In genomic region chr7:39607865-39608264, GRCh38 we compare ENCODE assay signal across 18 cellular contexts. TPM values are rescaled to one million over a fixed set of nuclear protein-coding genes. Genes with fewer than 3 reads are reported as not detected.
DNase-seq lines count a peak whose midpoint lies in the region; ATAC-seq, FAIRE-seq and TF ChIP-seq lines count a peak whose summit lies in the region.
"Had no signal": no experiment of that assay in that cellular context is flagged by ENCODE, and none has a peak within 500 bp of the region (broad histone marks: within the 10 kb centered on the region; RNA-seq: fewer than 3 reads in every experiment).

No MANE protein-coding gene starts in this region.

- H3K9ac ChIP-seq in endothelial cell of umbilical vein (replicated peaks; ENCODE audit: extremely low read depth, insufficient read depth, low read length) (peak overlapping the region; percentile 92), endodermal cell (ENCODE audit: extremely low read depth, low read length, poor library complexity, severe bottlenecking) (no peak overlapping the region)
- H3K9ac ChIP-seq: BLaER1 treated with 17β-estradiol and CSF1 and Interleukin-3, amounts not matched to agents 10 nM and 100 nM had no signal

- no peaks in the 10 kb centered on the region for H3K27me3 ChIP-seq in endothelial cell of umbilical vein (ENCODE audit: control insufficient read depth in 2 of 2, insufficient read depth in 2 of 2, low read length in 2 of 2)
- H3K27me3 ChIP-seq in endodermal cell (ENCODE audit: control insufficient read depth, insufficient read depth, low read length, poor library complexity, severe bottlenecking) = no peaks in the 10 kb centered on the region

- H3K9me3 ChIP-seq in endothelial cell of umbilical vein (replicated peaks; ENCODE audit: control insufficient read depth, insufficient read depth, low read length) (no peaks in the 10 kb centered on the region), endodermal cell (ENCODE audit: control insufficient read depth, low read length) (no peaks in the 10 kb centered on the region)

- ATAC-seq in activated naive CD4-positive, alpha-beta T cell treated with anti-CD3 and anti-CD28 coated beads, Interleukin-2, amount 50 U/mL, for 72 hours = no peak
- no peak for ATAC-seq in T-cell (replicated peaks in 1 of 4)
- no peak for ATAC-seq in activated naive CD8-positive, alpha-beta T cell treated with anti-CD3 and anti-CD28 coated beads, Interleukin-2, amount 50 U/mL, for 24 hours
- ATAC-seq: HCT116 had no signal

- H2AFZ ChIP-seq in endothelial cell of umbilical vein (ENCODE audit: low read depth, low read length) = no peak overlapping the region

- no peaks in the 10 kb centered on the region for H3K9me3 Mint-ChIP-seq in activated naive CD4-positive, alpha-beta T cell treated with anti-CD3 and anti-CD28 coated beads, Interleukin-2, amount 50 U/mL, for 24 hours
- H3K9me3 Mint-ChIP-seq in activated naive CD4-positive, alpha-beta T cell treated with anti-CD3 and anti-CD28 coated beads, Interleukin-2, amount 50 U/mL, for 72 hours = peaks cover 10 to 17% of the 10 kb centered on the region in 2 donors
- H3K9me3 Mint-ChIP-seq in T-cell = peaks cover 4 to 11% (median 9%) of the 10 kb centered on the region in 3 donors
- H3K9me3 Mint-ChIP-seq in activated naive CD8-positive, alpha-beta T cell treated with anti-CD3 and anti-CD28 coated beads, Interleukin-2, amount 50 U/mL, for 24 hours = peaks cover 6% of the 10 kb centered on the region
- no peaks in the 10 kb centered on the region for H3K9me3 Mint-ChIP-seq in endodermal cell

- H3K27me3 Mint-ChIP-seq in activated naive CD4-positive, alpha-beta T cell treated with anti-CD3 and anti-CD28 coated beads, Interleukin-2, amount 50 U/mL, for 24 hours = peaks cover 2% of the 10 kb centered on the region
- peaks cover 13 to 26% of the 10 kb centered on the region in 2 donors for H3K27me3 Mint-ChIP-seq in T-cell
- peaks cover 4% of the 10 kb centered on the region for H3K27me3 Mint-ChIP-seq in activated naive CD8-positive, alpha-beta T cell treated with anti-CD3 and anti-CD28 coated beads, Interleukin-2, amount 50 U/mL, for 24 hours
- peaks cover 19% of the 10 kb centered on the region for H3K27me3 Mint-ChIP-seq in endodermal cell (ENCODE audit: insufficient read depth)

- POLR2A ChIA-PET in T-cell (lab: Charles Lee) (no interaction called here), endothelial cell of umbilical vein (lab: Charles Lee) (interaction anchor here (1.0 to 2.6 kb wide), 3 partner anchors 13 to 102 kb away, joined by 3 to 15 read pairs (median 6); partner anchors contain the start of gene RALA)

- H4K20me1 ChIP-seq in endothelial cell of umbilical vein (replicated peaks; ENCODE audit: control insufficient read depth, extremely low read depth, insufficient read depth, low read length) = no peaks in the 10 kb centered on the region
- H4K20me1 ChIP-seq: BLaER1 treated with 17β-estradiol and CSF1 and Interleukin-3, amounts not matched to agents 10 nM and 100 nM had no signal

- peak overlapping the region; percentile 20 for H3K27ac Mint-ChIP-seq in activated naive CD4-positive, alpha-beta T cell treated with anti-CD3 and anti-CD28 coated beads, Interleukin-2, amount 50 U/mL, for 24 hours
- H3K27ac Mint-ChIP-seq in activated naive CD4-positive, alpha-beta T cell treated with anti-CD3 and anti-CD28 coated beads, Interleukin-2, amount 50 U/mL, for 72 hours = peak overlapping the region in 1 of 2 donors; percentile 18
- H3K27ac Mint-ChIP-seq in T-cell = peak overlapping the region; percentile 13 to 66
- no peak overlapping the region for H3K27ac Mint-ChIP-seq in activated naive CD8-positive, alpha-beta T cell treated with anti-CD3 and anti-CD28 coated beads, Interleukin-2, amount 50 U/mL, for 24 hours
- no peak overlapping the region for H3K27ac Mint-ChIP-seq in endodermal cell

- TF ChIP-seq POLR2A in endothelial cell of umbilical vein (IDR thresholded peaks at IDR 0.05; ENCODE audit: low read depth, low read length) = no peak

- H3K79me2 ChIP-seq in endothelial cell of umbilical vein (ENCODE audit: control insufficient read depth, insufficient read depth, low read length) = no peaks in the 10 kb centered on the region

- H3K4me2 ChIP-seq in endothelial cell of umbilical vein (ENCODE audit: insufficient read depth, low read length) = peak overlapping the region; percentile 83

- peak overlapping the region; percentile 99 for H3K27ac ChIP-seq in endothelial cell of umbilical vein (ENCODE audit: insufficient read depth, low read depth, low read length)
- no peak overlapping the region for H3K27ac ChIP-seq in endodermal cell (ENCODE audit: low read depth, low read length)
- H3K27ac ChIP-seq: BLaER1 treated with 17β-estradiol and CSF1 and Interleukin-3, amounts not matched to agents 10 nM and 100 nM had no signal

- intact Hi-C loops in endothelial cell of umbilical vein (cut with micrococcal nuclease) = loop anchor here (2.0 to 5.0 kb wide), 3 partner anchors 27 to 339 kb away; no protein-coding TSS in a partner anchor

- WGBS in endodermal cell (ENCODE audit: insufficient coverage in 1 of 2, insufficient read length in 1 of 2), 2 experiments = 93% methylated on average over 2 of the region's 2 CpGs; no CpG with 5 or more reads in 1 of the 2 experiments

- H3K4me1 ChIP-seq in endothelial cell of umbilical vein (ENCODE audit: control insufficient read depth, extremely low read depth, insufficient read depth, low read length) (peaks cover 71% of the 10 kb centered on the region), endodermal cell (ENCODE audit: control insufficient read depth, insufficient read depth, low read length) (no peaks in the 10 kb centered on the region)

- DNase-seq in activated naive CD4-positive, alpha-beta T cell treated with anti-CD3 and anti-CD28 coated beads, Interleukin-2, amount 50 U/mL, for 72 hours (ENCODE audit: low spot score in 2 of 2) = no peak
- DNase-seq in T-cell = no peak
- no peak for DNase-seq in endothelial cell of umbilical vein (ENCODE audit: low read depth, low spot score)
- DNase-seq in renal cortical epithelial cell (ENCODE audit: low read depth) = peak; percentile 42
- DNase-seq in NCI-H2171 (lab: John Stamatoyannopoulos, UW) = no peak
- no peak for DNase-seq in activated naive CD8-positive, alpha-beta T cell treated with anti-CD3 and anti-CD28 coated beads, Interleukin-2, amount 50 U/mL, for 24 hours
- DNase-seq in endodermal cell = no peak
- DNase-seq: DMS79, GOT3, Kasumi-1, NCI-H1092 treated with DMSO at 0.1 percent for 48 hours, NCI-H146, NCI-H2081, NCI-H774, SHP77 had no signal

- H3K36me3 Mint-ChIP-seq in activated naive CD4-positive, alpha-beta T cell treated with anti-CD3 and anti-CD28 coated beads, Interleukin-2, amount 50 U/mL, for 24 hours = no peaks in the 10 kb centered on the region
- peaks cover 0 to 6% of the 10 kb centered on the region in 2 donors for H3K36me3 Mint-ChIP-seq in activated naive CD4-positive, alpha-beta T cell treated with anti-CD3 and anti-CD28 coated beads, Interleukin-2, amount 50 U/mL, for 72 hours
- H3K36me3 Mint-ChIP-seq in T-cell = peaks cover 8% of the 10 kb centered on the region
- H3K36me3 Mint-ChIP-seq in activated naive CD8-positive, alpha-beta T cell treated with anti-CD3 and anti-CD28 coated beads, Interleukin-2, amount 50 U/mL, for 24 hours (ENCODE audit: low read depth) = no peaks in the 10 kb centered on the region
- H3K36me3 Mint-ChIP-seq in endodermal cell (ENCODE audit: low read depth) = no peaks in the 10 kb centered on the region

- FAIRE-seq in endothelial cell of umbilical vein (lab: Jason Lieb, UNC) = no peak

- dilution Hi-C loops in endothelial cell of umbilical vein (cut with MboI; ENCODE audit: extremely low pct_ligation_motif_present, low sequenced_read_pairs) = no loop called here

- CTCF ChIA-PET in T-cell (lab: Charles Lee) = interaction anchor here in 1 of 2 donors (0.6 kb wide), 1 partner anchor 22 kb away, joined by 3 read pairs; no protein-coding TSS in a partner anchor
- CTCF ChIA-PET in endothelial cell of umbilical vein (lab: Charles Lee) = interaction anchor here (1.0 to 10.5 kb wide), 3 partner anchors 18 to 27 kb away, joined by 6 to 134 read pairs (median 6); no protein-coding TSS in a partner anchor

- TF ChIP-seq CTCF in endothelial cell of umbilical vein (IDR thresholded peaks at IDR 0.05; ENCODE audit: extremely low read depth in 1 of 2, insufficient read depth in 1 of 2, low read depth in 1 of 2, low read length in 2 of 2) (no peak), endodermal cell (conservative IDR thresholded peaks at IDR 0.05) (no peak)

- BruUV-seq in endothelial cell of umbilical vein (replicated peaks; lab: Mats Ljungman, UMichigan) = no TSS peak

- peaks cover 68% of the 10 kb centered on the region for H3K4me1 Mint-ChIP-seq in activated naive CD4-positive, alpha-beta T cell treated with anti-CD3 and anti-CD28 coated beads, Interleukin-2, amount 50 U/mL, for 24 hours
- H3K4me1 Mint-ChIP-seq in T-cell (peaks cover 63 to 67% (median 65%) of the 10 kb centered on the region in 3 donors), endodermal cell (peaks cover 13% of the 10 kb centered on the region)
- peaks cover 59% of the 10 kb centered on the region for H3K4me1 Mint-ChIP-seq in activated naive CD8-positive, alpha-beta T cell treated with anti-CD3 and anti-CD28 coated beads, Interleukin-2, amount 50 U/mL, for 24 hours

- no peaks in the 10 kb centered on the region for H3K9me1 ChIP-seq in endothelial cell of umbilical vein (replicated peaks; ENCODE audit: control insufficient read depth, extremely low read depth, insufficient read depth, low read length)

- H3K4me3 ChIP-seq in endothelial cell of umbilical vein (replicated peaks in 1 of 3; ENCODE audit: insufficient read depth in 1 of 3, low read depth in 1 of 3, low read length in 3 of 3) (no peak overlapping the region), endodermal cell (ENCODE audit: low read length) (no peak overlapping the region)
- H3K4me3 ChIP-seq: BLaER1 treated with 17β-estradiol and CSF1 and Interleukin-3, amounts not matched to agents 10 nM and 100 nM had no signal

- H3K4me3 Mint-ChIP-seq in activated naive CD4-positive, alpha-beta T cell treated with anti-CD3 and anti-CD28 coated beads, Interleukin-2, amount 50 U/mL, for 24 hours = peak overlapping the region; percentile 2
- peak overlapping the region in 1 of 3 donors; percentile 49 for H3K4me3 Mint-ChIP-seq in T-cell
- no peak overlapping the region for H3K4me3 Mint-ChIP-seq in activated naive CD8-positive, alpha-beta T cell treated with anti-CD3 and anti-CD28 coated beads, Interleukin-2, amount 50 U/mL, for 24 hours
- no peak overlapping the region for H3K4me3 Mint-ChIP-seq in endodermal cell

- H3K36me3 ChIP-seq in endothelial cell of umbilical vein (ENCODE audit: control insufficient read depth in 2 of 2, extremely low read depth in 1 of 2, insufficient read depth in 2 of 2, low read length in 2 of 2) = no peaks in the 10 kb centered on the region
- no peaks in the 10 kb centered on the region for H3K36me3 ChIP-seq in endodermal cell (ENCODE audit: control insufficient read depth, insufficient read depth, low read length)
- H3K36me3 ChIP-seq: BLaER1 treated with 17β-estradiol and CSF1 and Interleukin-3, amounts not matched to agents 10 nM and 100 nM had no signal

RNA-seq across cellular contexts. Expression of gene RALA, which starts 15.5 kb away (rescaled TPM):
- 10 to 100 TPM; 27.8 to 32.7 TPM for total RNA-seq in activated naive CD4-positive, alpha-beta T cell treated with anti-CD3 and anti-CD28 coated beads, Interleukin-2, amount 50 U/mL, for 72 hours
- total RNA-seq in T-cell (10 to 100 TPM; 24.4 to 49.8 (median 36.7) TPM), endothelial cell of umbilical vein (181 and 191 TPM in 2 replicates), renal cortical epithelial cell (29.3 and 43.6 TPM in 2 replicates), endodermal cell (10 to 100 TPM; 43.9 to 46.4 TPM)
- 81.8 and 91.1 TPM in 2 replicates for polyA plus RNA-seq in endothelial cell of umbilical vein
- 88.8 and 97.8 TPM in 2 replicates for polyA plus RNA-seq in endothelial cell of umbilical vein (2011; cell fraction: cytosol; rRNA removed)
- polyA plus RNA-seq in endothelial cell of umbilical vein (2011; cell fraction: nucleus; rRNA removed) = 67.4 and 76.6 TPM in 2 replicates
- 171 and 184 TPM in 2 replicates for polyA plus RNA-seq in endothelial cell of umbilical vein (2012)
- 195 and 198 TPM in 2 replicates for polyA minus RNA-seq in endothelial cell of umbilical vein
- polyA minus RNA-seq in endothelial cell of umbilical vein (2011; cell fraction: cytosol; rRNA and poly(A)+ RNA removed) = 25.4 TPM
- polyA minus RNA-seq in endothelial cell of umbilical vein (2011; cell fraction: nucleus; rRNA and poly(A)+ RNA removed) = 138 and 223 TPM in 2 replicates
- polyA plus RNA-seq in endodermal cell (2013, experiment 1 of 2) = 46.2 TPM
- polyA plus RNA-seq in endodermal cell (2013, experiment 2 of 2) = 44.1 TPM

RNA-seq across cellular contexts. Expression of gene YAE1, which starts 41.7 kb away (rescaled TPM):
- total RNA-seq in activated naive CD4-positive, alpha-beta T cell treated with anti-CD3 and anti-CD28 coated beads, Interleukin-2, amount 50 U/mL, for 72 hours = 10 to 100 TPM in 1 of 2 donors, 1 to 10 TPM in 1; 4.8 to 12.0 TPM
- 10 to 100 TPM in 4 of 5 donors, 1 to 10 TPM in 1; 7.5 to 21.9 (median 15.6) TPM for total RNA-seq in T-cell
- 20.6 and 20.7 TPM in 2 replicates for total RNA-seq in endothelial cell of umbilical vein
- 10.6 and 13.3 TPM in 2 replicates for polyA plus RNA-seq in endothelial cell of umbilical vein
- polyA plus RNA-seq in endothelial cell of umbilical vein (2011; cell fraction: cytosol; rRNA removed) = 21.6 and 21.8 TPM in 2 replicates
- 13.8 and 18.9 TPM in 2 replicates for polyA plus RNA-seq in endothelial cell of umbilical vein (2011; cell fraction: nucleus; rRNA removed)
- 31.5 and 34.3 TPM in 2 replicates for polyA plus RNA-seq in endothelial cell of umbilical vein (2012)
- 17.1 and 29.9 TPM in 2 replicates for polyA minus RNA-seq in endothelial cell of umbilical vein
- 9.3 TPM for polyA minus RNA-seq in endothelial cell of umbilical vein (2011; cell fraction: cytosol; rRNA and poly(A)+ RNA removed)
- polyA minus RNA-seq in endothelial cell of umbilical vein (2011; cell fraction: nucleus; rRNA and poly(A)+ RNA removed) = 13.2 and 20.7 TPM in 2 replicates
- total RNA-seq in renal cortical epithelial cell = 17.7 and 28.9 TPM in 2 replicates
- 10 to 100 TPM; 20.9 to 30.0 TPM for total RNA-seq in endodermal cell
- polyA plus RNA-seq in endodermal cell (2013, experiment 1 of 2) = 38.3 TPM
- 33.2 TPM for polyA plus RNA-seq in endodermal cell (2013, experiment 2 of 2)

Comparison
In these comparisons a context has a peak if more than half of its experiments do, and no peak if none do; other contexts are left out.
1. H3K27ac Mint-ChIP-seq: peak in activated naive CD4-positive, alpha-beta T cell treated with anti-CD3 and anti-CD28 coated beads, Interleukin-2, amount 50 U/mL, for 24 hours (single experiment) and T-cell (2 of 2); none in activated naive CD8-positive, alpha-beta T cell treated with anti-CD3 and anti-CD28 coated beads, Interleukin-2, amount 50 U/mL, for 24 hours (single experiment) and endodermal cell (single experiment).